In the genomic region with DNA sequence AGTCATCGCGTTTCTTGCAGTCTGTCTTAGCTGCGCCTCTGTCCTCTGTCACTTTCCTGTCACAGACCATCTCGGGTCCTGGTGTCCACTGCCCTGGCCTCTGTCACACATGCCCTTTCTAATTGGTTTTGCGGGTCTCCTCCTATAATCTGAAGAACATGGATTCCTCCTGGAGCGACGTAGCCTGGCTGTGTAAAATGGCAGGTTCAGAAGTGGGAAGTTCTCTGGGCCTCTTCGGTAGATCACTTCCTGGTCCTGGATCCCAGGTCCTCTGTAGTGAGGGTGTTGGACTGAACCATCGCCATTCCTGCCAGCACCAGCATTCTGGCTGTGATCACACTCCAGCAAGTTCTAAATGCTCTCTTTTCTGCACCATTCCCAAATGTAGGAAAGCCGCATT, we compare ENCODE assay signal across 14 cellular contexts. TPM values are rescaled to one million over a fixed set of nuclear protein-coding genes. Genes with fewer than 3 reads are reported as not detected.
DNase-seq lines count a peak whose midpoint lies in the region; ATAC-seq and TF ChIP-seq lines count a peak whose summit lies in the region.
"Had no signal": no experiment of that assay in that cellular context is flagged by ENCODE, and none has a peak within 500 bp of the region (broad histone marks: within the 10 kb centered on the region; RNA-seq: fewer than 3 reads in every experiment).

No MANE protein-coding gene starts in this region.

- peaks cover 22% of the 10 kb centered on the region for H3K27me3 ChIP-seq in trophoblast cell (ENCODE audit: insufficient read depth, low read length)

- peaks cover 14% of the 10 kb centered on the region for H3K27me3 Mint-ChIP-seq in glutamatergic neuron (ENCODE audit: unreplicated experiment)

- no peak overlapping the region for H3K23ac ChIP-seq in trophoblast cell (ENCODE audit: low read length)

- DNase-seq in DMS53 treated with DMSO at 0.1 percent for 48 hours (lab: John Stamatoyannopoulos, UW; ENCODE audit: unreplicated experiment) (peak; percentile 20), NCI-H2196 (lab: John Stamatoyannopoulos, UW; ENCODE audit: unreplicated experiment) (peak; percentile 38), glutamatergic neuron (no peak), trophoblast cell (peak in 1 of 2 donors; percentile 28), cerebellar cortex (ENCODE audit: low spot score) (no peak), activated T-cell treated with anti-CD3 and anti-CD28 coated beads for 4 hours (no peak)
- DNase-seq in stimulated activated CD4-positive, alpha-beta T cell treated with anti-CD3 and anti-CD28 coated beads, Interleukin-2, amount 100 ng/mL, for 24 hours: no peak
- DNase-seq: dermis blood vessel endothelial cell; stimulated activated CD4-positive, alpha-beta T cell treated with anti-CD3 and anti-CD28 coated beads, Interleukin-4, amount 100 ng/mL, for 1 hour had no signal

- H4K8ac ChIP-seq in trophoblast cell (ENCODE audit: low read depth, low read length): no peak overlapping the region

- no peak overlapping the region for H4K12ac ChIP-seq in trophoblast cell (ENCODE audit: low read depth, low read length)

- H2BK5ac ChIP-seq in trophoblast cell (ENCODE audit: low read depth, low read length, poor library complexity): no peak overlapping the region

- no peaks in the 10 kb centered on the region for H3K36me3 Mint-ChIP-seq in glutamatergic neuron (ENCODE audit: unreplicated experiment)

- peaks cover 2% of the 10 kb centered on the region for H3K9me3 ChIP-seq in trophoblast cell (ENCODE audit: insufficient read depth, low read depth, low read length)

- no peak overlapping the region for H3K27ac ChIP-seq in trophoblast cell (ENCODE audit: low read depth, low read length)

- peaks cover 4 to 10% of the 10 kb centered on the region in 2 experiments for H3K4me1 ChIP-seq in trophoblast cell (ENCODE audit: control insufficient read depth in 1 of 2, insufficient read depth in 2 of 2, low read length in 2 of 2)

- H3K18ac ChIP-seq in trophoblast cell (ENCODE audit: low read length): no peak overlapping the region

- no CpG with 5 or more reads among the region's 10 CpGs for WGBS in trophoblast cell (ENCODE audit: extremely low coverage, insufficient coverage, insufficient read length)

- H3K79me1 ChIP-seq in trophoblast cell (ENCODE audit: low read length): no peaks in the 10 kb centered on the region

- no peak overlapping the region for H2AFZ ChIP-seq in trophoblast cell (ENCODE audit: insufficient read depth, low read length, poor library complexity)

- no peak for TF ChIP-seq CTCF in glutamatergic neuron (IDR thresholded peaks at IDR 0.05; ENCODE audit: partially characterized antibody, unreplicated experiment)

- no peak overlapping the region for H3K14ac ChIP-seq in trophoblast cell (ENCODE audit: low read length)

- H3K27ac Mint-ChIP-seq in glutamatergic neuron (ENCODE audit: unreplicated experiment): no peak overlapping the region

- no peak overlapping the region for H4K91ac ChIP-seq in trophoblast cell (ENCODE audit: low read depth, low read length)

- no peaks in the 10 kb centered on the region for H3K36me3 ChIP-seq in trophoblast cell (ENCODE audit: control insufficient read depth in 1 of 2, insufficient read depth in 2 of 2, low read length in 2 of 2)

- no peak overlapping the region for H3K4ac ChIP-seq in trophoblast cell (ENCODE audit: low read depth, low read length)

- H3K9me3 Mint-ChIP-seq in glutamatergic neuron (ENCODE audit: unreplicated experiment): peaks cover 2% of the 10 kb centered on the region

- no peak overlapping the region for H3K4me3 ChIP-seq in trophoblast cell (ENCODE audit: low read depth, low read length)

- no peak overlapping the region for H2BK120ac ChIP-seq in trophoblast cell (ENCODE audit: insufficient read depth, low read length, poor library complexity)

- no peaks in the 10 kb centered on the region for H3K4me1 Mint-ChIP-seq in glutamatergic neuron (ENCODE audit: low read depth, unreplicated experiment)

- H3K79me2 ChIP-seq in trophoblast cell (ENCODE audit: control insufficient read depth, insufficient read depth, low read length, poor library complexity): no peaks in the 10 kb centered on the region

- peak overlapping the region; percentile 53 for H3K4me3 Mint-ChIP-seq in glutamatergic neuron (ENCODE audit: unreplicated experiment)

- H3K9ac ChIP-seq in trophoblast cell (ENCODE audit: low read length): no peak overlapping the region

- H3K4me2 ChIP-seq in trophoblast cell (ENCODE audit: low read length): peak overlapping the region; percentile 85

- no peak overlapping the region for H2BK12ac ChIP-seq in trophoblast cell (ENCODE audit: low read length)

- H2AK5ac ChIP-seq in trophoblast cell (ENCODE audit: low read length): no peak overlapping the region

- ATAC-seq in HG02981 (IDR thresholded peaks at IDR 0.05; ENCODE audit: unreplicated experiment): no peak
- ATAC-seq: activated CD4-positive, CD25-positive, alpha-beta regulatory T cell treated with anti-CD3 and anti-CD28 coated beads, Interleukin-2, amount 50 U/mL, for 24 hours had no signal

RNA-seq across cellular contexts. Expression of gene FAM3B, which starts 0.9 kb away (rescaled TPM):
- total RNA-seq in glutamatergic neuron (ENCODE audit: unreplicated experiment): not detected
- polyA plus RNA-seq in trophoblast cell (2013): 0.12 and 0.28 TPM in 2 replicates
- total RNA-seq: dermis blood vessel endothelial cell, LHCN-M2, renal cortical epithelial cell had no signal
- polyA plus RNA-seq: BJ had no signal

RNA-seq across cellular contexts. Expression of gene MX2, which starts 44.4 kb away (rescaled TPM):
- total RNA-seq in glutamatergic neuron (ENCODE audit: unreplicated experiment): not detected
- polyA plus RNA-seq in trophoblast cell (2013): 0.37 and 0.46 TPM in 2 replicates

Comparison
In these comparisons a context has a peak if more than half of its experiments do, and no peak if none do; other contexts are left out.
1. DNase-seq: peak in DMS53 treated with DMSO at 0.1 percent for 48 hours (single experiment) and NCI-H2196 (single experiment); none in glutamatergic neuron (single experiment), cerebellar cortex (single experiment), stimulated activated CD4-positive, alpha-beta T cell treated with anti-CD3 and anti-CD28 coated beads, Interleukin-2, amount 100 ng/mL, for 24 hours (0 of 2) and activated T-cell treated with anti-CD3 and anti-CD28 coated beads for 4 hours (single experiment).